ENCODE assay signal across 2 cellular contexts in the genomic region with DNA sequence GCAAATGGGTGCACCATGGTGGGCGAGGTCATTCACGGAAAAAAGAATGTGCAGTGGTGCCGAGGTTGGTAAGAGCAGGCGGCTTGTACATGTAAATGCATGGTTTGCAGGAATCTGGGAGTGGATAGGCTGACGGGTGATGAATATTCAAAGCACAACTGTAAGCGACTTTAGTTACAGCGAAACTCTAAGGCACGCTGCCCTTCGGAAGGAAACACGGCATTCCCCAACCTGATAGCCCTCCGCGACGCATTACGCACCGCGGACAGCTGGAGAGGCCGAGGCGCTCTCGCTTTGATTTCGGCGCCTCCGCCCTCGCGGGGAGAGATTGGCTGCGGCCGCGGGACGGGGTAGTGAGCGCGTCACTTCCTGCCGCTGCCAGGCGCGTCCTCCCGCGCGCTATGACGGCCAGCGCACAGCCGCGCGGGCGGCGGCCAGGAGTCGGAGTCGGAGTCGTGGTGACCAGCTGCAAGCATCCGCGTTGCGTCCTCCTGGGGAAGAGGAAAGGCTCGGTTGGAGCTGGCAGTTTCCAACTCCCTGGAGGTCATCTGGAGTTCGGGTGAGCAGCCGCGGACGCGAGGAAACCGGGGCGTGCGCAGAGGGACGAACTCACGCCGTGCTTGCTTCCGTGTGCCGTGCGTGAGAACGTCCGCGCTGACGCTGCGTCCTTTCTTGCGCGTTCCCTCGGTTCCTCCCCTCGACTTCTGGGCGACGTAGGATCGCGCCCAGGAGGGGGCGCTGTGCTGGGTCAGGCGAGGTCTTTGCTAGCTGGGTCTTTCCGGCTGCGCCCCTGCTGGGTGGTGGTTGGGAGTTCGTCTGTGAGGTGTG.
TF ChIP-seq lines count a peak whose summit lies in the region.

Gene NUDT15 (plus strand): TSS at position 381 of the 828 bp plus-strand sequence. CDS start 21 bp downstream, at position 402.

TF ChIP-seq in IMR-90, 13 proteins besides CTCF, POLR2A, EP300 and RAD21:
- no peak for TF ChIP-seq USF2 (IDR thresholded peaks at IDR 0.05; ENCODE audit: low read depth, low read length)
- no peak for TF ChIP-seq CEBPB (IDR thresholded peaks at IDR 0.05; ENCODE audit: low read depth, low read length)
- peak; percentile 17 for TF ChIP-seq RCOR1 (IDR thresholded peaks at IDR 0.05; ENCODE audit: insufficient replicate concordance, low read length)
- TF ChIP-seq NFE2L2 (IDR thresholded peaks at IDR 0.05; ENCODE audit: low read depth, low read length): peak; percentile 3; the same call in 1 of the 2 replicates
- TF ChIP-seq BHLHE40 (IDR thresholded peaks at IDR 0.05; ENCODE audit: low read depth, low read length): peak; percentile 72; the same call in 1 of the 2 replicates
- peak; percentile 49; the same call in 1 of the 2 replicates for TF ChIP-seq MAFK (IDR thresholded peaks at IDR 0.05; ENCODE audit: low read depth, low read length)
- TF ChIP-seq MAZ (IDR thresholded peaks at IDR 0.05; ENCODE audit: borderline replicate concordance, low read depth, low read length): peak; percentile 5; the same call in 1 of the 2 replicates
- TF ChIP-seq, protein P1, sequence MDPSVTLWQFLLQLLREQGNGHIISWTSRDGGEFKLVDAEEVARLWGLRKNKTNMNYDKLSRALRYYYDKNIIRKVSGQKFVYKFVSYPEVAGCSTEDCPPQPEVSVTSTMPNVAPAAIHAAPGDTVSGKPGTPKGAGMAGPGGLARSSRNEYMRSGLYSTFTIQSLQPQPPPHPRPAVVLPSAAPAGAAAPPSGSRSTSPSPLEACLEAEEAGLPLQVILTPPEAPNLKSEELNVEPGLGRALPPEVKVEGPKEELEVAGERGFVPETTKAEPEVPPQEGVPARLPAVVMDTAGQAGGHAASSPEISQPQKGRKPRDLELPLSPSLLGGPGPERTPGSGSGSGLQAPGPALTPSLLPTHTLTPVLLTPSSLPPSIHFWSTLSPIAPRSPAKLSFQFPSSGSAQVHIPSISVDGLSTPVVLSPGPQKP (IDR thresholded peaks at IDR 0.05; ENCODE audit: borderline replicate concordance, low read depth, low read length): no peak
- no peak for TF ChIP-seq CHD1 (IDR thresholded peaks at IDR 0.05; ENCODE audit: low read depth, low read length)
- TF ChIP-seq RFX5 (IDR thresholded peaks at IDR 0.05; ENCODE audit: low read depth, low read length): no peak
- peak; percentile 36; the same call in 1 of the 2 replicates for TF ChIP-seq SMC3 (IDR thresholded peaks at IDR 0.05; ENCODE audit: low read depth, low read length)
- TF ChIP-seq FOS (IDR thresholded peaks at IDR 0.05; ENCODE audit: low read depth, low read length): 0 out of 2 replicates have a peak, but pooled peaks have one; percentile 22
- TF ChIP-seq MXI1 (IDR thresholded peaks at IDR 0.05; ENCODE audit: borderline replicate concordance, low read depth, low read length): peak; percentile 99

TF ChIP-seq in endothelial cell of umbilical vein, 7 proteins besides CTCF, POLR2A, EP300 and RAD21:
- TF ChIP-seq FOS (IDR thresholded peaks at IDR 0.05; ENCODE audit: borderline replicate concordance, insufficient read depth, low read length) (no peak), MAX (IDR thresholded peaks at IDR 0.05; ENCODE audit: insufficient read depth, insufficient read length) (peak; percentile 64), MYC (IDR thresholded peaks at IDR 0.05; ENCODE audit: low read depth, low read length) (peak; percentile 48), GATA2 (IDR thresholded peaks at IDR 0.05; ENCODE audit: insufficient read depth, insufficient read length, low read depth, low read length) (no peak), POLR2AphosphoS5 (IDR thresholded peaks at IDR 0.05; ENCODE audit: insufficient read depth, low read depth, low read length) (peak; percentile 99), EZH2 (IDR thresholded peaks at IDR 0.05; ENCODE audit: borderline replicate concordance, low read depth, low read length, severe bottlenecking) (no peak), JUN (IDR thresholded peaks at IDR 0.05; ENCODE audit: borderline replicate concordance, insufficient read depth, insufficient read length, low read depth) (peak; percentile 6)
